In the genomic region with DNA sequence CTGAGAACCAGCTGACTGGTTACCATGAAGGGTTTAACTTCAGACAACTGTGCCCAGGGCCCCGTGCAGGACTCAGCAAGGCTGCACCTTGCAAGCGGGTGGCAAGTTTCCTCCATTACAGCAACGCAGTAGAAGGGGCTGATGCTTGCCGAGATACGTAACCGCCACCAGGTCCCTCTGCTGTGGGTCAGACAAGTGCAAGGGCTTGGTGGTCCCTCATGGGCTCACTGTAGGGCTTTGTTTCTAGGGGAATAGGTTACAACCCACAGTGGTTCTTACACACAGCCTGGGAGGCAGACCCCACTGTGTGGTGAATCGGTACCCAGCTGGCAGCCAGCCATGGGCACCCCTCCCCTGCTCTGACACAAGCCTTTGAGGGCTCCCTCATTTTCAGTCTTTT, we compare ENCODE assay signal across 16 cellular contexts. TPM values are rescaled to one million over a fixed set of nuclear protein-coding genes. Genes with fewer than 3 reads are reported as not detected.
DNase-seq lines count a peak whose midpoint lies in the region; ATAC-seq and TF ChIP-seq lines count a peak whose summit lies in the region.
"Had no signal": no experiment of that assay in that cellular context is flagged by ENCODE, and none has a peak within 500 bp of the region (broad histone marks: within the 10 kb centered on the region; RNA-seq: fewer than 3 reads in every experiment).

No MANE protein-coding gene starts in this region.

- H3K14ac ChIP-seq in neuronal stem cell (ENCODE audit: low read length) = no peak overlapping the region

- H3K4me3 ChIP-seq in heart right ventricle (no peak overlapping the region), endodermal cell (ENCODE audit: low read length) (no peak overlapping the region), neuronal stem cell (ENCODE audit: low read length in 2 of 2) (no peak overlapping the region), upper lobe of right lung (no peak overlapping the region)
- H3K4me3 ChIP-seq in CD4-positive, alpha-beta memory T cell (ENCODE audit: low read length in 2 of 2) = no peak overlapping the region
- H3K4me3 ChIP-seq: A549, GM23338 had no signal

- intact Hi-C loops in cardiac septum (cut with DNase I) (no loop called here), heart right ventricle (cut with DNase I) (no loop called here), upper lobe of right lung (cut with DNase I) (no loop called here)
- intact Hi-C loops in CD4-positive, alpha-beta memory T cell (cut with micrococcal nuclease) = no loop called here

- H3K36me3 Mint-ChIP-seq in endodermal cell (ENCODE audit: low read depth) = peaks cover 2% of the 10 kb centered on the region
- H3K36me3 Mint-ChIP-seq in CD4-positive, alpha-beta memory T cell = no peaks in the 10 kb centered on the region
- H3K36me3 Mint-ChIP-seq: CD14-positive monocyte; CD8-positive, alpha-beta memory T cell had no signal

- no peaks in the 10 kb centered on the region for H3K79me1 ChIP-seq in neuronal stem cell (ENCODE audit: low read depth, low read length)

- POLR2A ChIA-PET in CD4-positive, alpha-beta memory T cell (lab: Charles Lee; ENCODE audit: partially characterized antibody) = no interaction called here

- CTCF ChIA-PET in CD4-positive, alpha-beta memory T cell (lab: Charles Lee; ENCODE audit: partially characterized antibody) = no interaction called here

- H3K36me3 ChIP-seq in heart right ventricle (peaks cover 0 to 21% (median 0%) of the 10 kb centered on the region in 9 donors), endodermal cell (ENCODE audit: control insufficient read depth, insufficient read depth, low read length) (no peaks in the 10 kb centered on the region), neuronal stem cell (replicated peaks in 1 of 2; ENCODE audit: control insufficient read depth in 2 of 2, insufficient read depth in 2 of 2, low read length in 2 of 2) (no peaks in the 10 kb centered on the region), upper lobe of right lung (no peaks in the 10 kb centered on the region)
- no peaks in the 10 kb centered on the region for H3K36me3 ChIP-seq in CD4-positive, alpha-beta memory T cell (ENCODE audit: insufficient read depth, low read length)

- no peaks in the 10 kb centered on the region for H3K9me3 ChIP-seq in heart right ventricle
- H3K9me3 ChIP-seq in endodermal cell (ENCODE audit: control insufficient read depth, low read length) = no peaks in the 10 kb centered on the region
- no peaks in the 10 kb centered on the region for H3K9me3 ChIP-seq in neuronal stem cell (replicated peaks in 1 of 2; ENCODE audit: control insufficient read depth in 2 of 2, insufficient read depth in 1 of 2, low read depth in 1 of 2, low read length in 2 of 2)
- no peaks in the 10 kb centered on the region for H3K9me3 ChIP-seq in upper lobe of right lung
- no peaks in the 10 kb centered on the region for H3K9me3 ChIP-seq in CD4-positive, alpha-beta memory T cell (ENCODE audit: control insufficient read depth in 1 of 2, low read length in 2 of 2)
- H3K9me3 ChIP-seq: A549, Caco-2 had no signal

- 92 to 94% methylated on average over 7 of the region's 7 CpGs for WGBS in heart right ventricle, 2 donors
- WGBS in endodermal cell (ENCODE audit: insufficient coverage in 1 of 2, insufficient read length in 1 of 2), 2 experiments = 91 to 100% methylated on average over 4 to 7 of the region's 7 CpGs
- no CpG with 5 or more reads among the region's 7 CpGs for WGBS in neuronal stem cell (ENCODE audit: extremely low coverage in 2 of 2, insufficient read length in 2 of 2, insufficient replicate concordance in 1 of 2), 2 donors

- H2BK12ac ChIP-seq in neuronal stem cell (ENCODE audit: low read length) = no peak overlapping the region

- no peaks in the 10 kb centered on the region for H3K4me1 Mint-ChIP-seq in endodermal cell
- H3K4me1 Mint-ChIP-seq in CD4-positive, alpha-beta memory T cell = no peaks in the 10 kb centered on the region
- H3K4me1 Mint-ChIP-seq: CD14-positive monocyte; CD8-positive, alpha-beta memory T cell; GM23338 had no signal

- peak overlapping the region; percentile 22 for H2AK5ac ChIP-seq in neuronal stem cell (ENCODE audit: low read depth, low read length)

- no peak overlapping the region for H2BK5ac ChIP-seq in neuronal stem cell (ENCODE audit: low read length)

- DNase-seq in cardiac septum (ENCODE audit: low spot score) (peak; percentile 35), heart right ventricle (no peak), endodermal cell (peak; percentile 26), neuronal stem cell (ENCODE audit: low spot score) (no peak), upper lobe of right lung (peak; percentile 46)
- no peak for DNase-seq in CD4-positive, alpha-beta memory T cell
- DNase-seq in stimulated activated CD4-positive, alpha-beta T cell treated with anti-CD3 and anti-CD28 coated beads, Interleukin-2, amount 100 ng/mL, for 24 hours = no peak
- DNase-seq: Caco-2; CD8-positive, alpha-beta memory T cell; DMS53; H7; IMR-90 had no signal

- no peak overlapping the region for H3K23ac ChIP-seq in neuronal stem cell (ENCODE audit: low read depth, low read length, poor library complexity)

- H3K27ac ChIP-seq in heart right ventricle (no peak overlapping the region), endodermal cell (ENCODE audit: low read depth, low read length) (no peak overlapping the region), neuronal stem cell (replicated peaks; ENCODE audit: low read length) (no peak overlapping the region), upper lobe of right lung (no peak overlapping the region)
- H3K27ac ChIP-seq in CD4-positive, alpha-beta memory T cell (ENCODE audit: low read depth, low read length) = no peak overlapping the region
- H3K27ac ChIP-seq: A549 had no signal

- no peaks in the 10 kb centered on the region for H3K27me3 Mint-ChIP-seq in endodermal cell (ENCODE audit: insufficient read depth)
- H3K27me3 Mint-ChIP-seq in CD4-positive, alpha-beta memory T cell = peaks cover 0 to 4% of the 10 kb centered on the region in 2 donors

- no peaks in the 10 kb centered on the region for H3K4me1 ChIP-seq in heart right ventricle
- no peaks in the 10 kb centered on the region for H3K4me1 ChIP-seq in endodermal cell (ENCODE audit: control insufficient read depth, insufficient read depth, low read length)
- peaks cover 4 to 7% of the 10 kb centered on the region in 2 donors for H3K4me1 ChIP-seq in neuronal stem cell (ENCODE audit: control insufficient read depth in 2 of 2, insufficient read depth in 1 of 2, low read depth in 1 of 2, low read length in 2 of 2)
- H3K4me1 ChIP-seq in upper lobe of right lung = no peaks in the 10 kb centered on the region
- no peaks in the 10 kb centered on the region for H3K4me1 ChIP-seq in CD4-positive, alpha-beta memory T cell (ENCODE audit: insufficient read depth, low read length)
- H3K4me1 ChIP-seq: A549, Caco-2 had no signal

- H3K9ac ChIP-seq in endodermal cell (ENCODE audit: extremely low read depth, low read length, poor library complexity, severe bottlenecking) = no peak overlapping the region
- no peak overlapping the region for H3K9ac ChIP-seq in neuronal stem cell (ENCODE audit: low read depth, low read length, poor library complexity)

- H4K91ac ChIP-seq in neuronal stem cell (ENCODE audit: low read depth, low read length, poor library complexity) = no peak overlapping the region

- no peak overlapping the region for H3K4me3 Mint-ChIP-seq in endodermal cell
- no peak overlapping the region for H3K4me3 Mint-ChIP-seq in CD4-positive, alpha-beta memory T cell
- H3K4me3 Mint-ChIP-seq: CD8-positive, alpha-beta memory T cell; GM23338 had no signal

- no peak overlapping the region for H3K27ac Mint-ChIP-seq in endodermal cell
- H3K27ac Mint-ChIP-seq in CD4-positive, alpha-beta memory T cell = no peak overlapping the region
- H3K27ac Mint-ChIP-seq: CD14-positive monocyte; CD8-positive, alpha-beta memory T cell; GM23338 had no signal

- H4K8ac ChIP-seq in neuronal stem cell (ENCODE audit: low read depth, low read length) = no peak overlapping the region

- H3K27me3 ChIP-seq in heart right ventricle = no peaks in the 10 kb centered on the region
- H3K27me3 ChIP-seq in endodermal cell (ENCODE audit: control insufficient read depth, insufficient read depth, low read length, poor library complexity, severe bottlenecking) = no peaks in the 10 kb centered on the region
- H3K27me3 ChIP-seq in neuronal stem cell (ENCODE audit: control insufficient read depth in 3 of 3, insufficient read depth in 3 of 3, low read depth in 1 of 3, low read length in 3 of 3) = no peaks in the 10 kb centered on the region
- no peaks in the 10 kb centered on the region for H3K27me3 ChIP-seq in upper lobe of right lung
- no peaks in the 10 kb centered on the region for H3K27me3 ChIP-seq in CD4-positive, alpha-beta memory T cell (ENCODE audit: insufficient read depth, low read length)

- H2BK15ac ChIP-seq in neuronal stem cell (ENCODE audit: low read length) = no peak overlapping the region

- peak overlapping the region; percentile 73 for H3K18ac ChIP-seq in neuronal stem cell (ENCODE audit: low read length)

- H3K9me3 Mint-ChIP-seq in endodermal cell = no peaks in the 10 kb centered on the region
- H3K9me3 Mint-ChIP-seq in CD4-positive, alpha-beta memory T cell = no peaks in the 10 kb centered on the region
- H3K9me3 Mint-ChIP-seq: CD14-positive monocyte; CD8-positive, alpha-beta memory T cell; GM23338 had no signal

- H2AFZ ChIP-seq in neuronal stem cell (ENCODE audit: low read length) = no peak overlapping the region
- H2AFZ ChIP-seq: GM23338 had no signal

- no peak overlapping the region for H3K4ac ChIP-seq in neuronal stem cell (ENCODE audit: low read length)

- TF ChIP-seq CTCF in heart right ventricle (IDR thresholded peaks at IDR 0.05) = no peak
- TF ChIP-seq CTCF in endodermal cell (conservative IDR thresholded peaks at IDR 0.05) = no peak
- no peak for TF ChIP-seq CTCF in upper lobe of right lung (IDR thresholded peaks at IDR 0.05)

- ATAC-seq in heart right ventricle (no peak), upper lobe of right lung (no peak), HG03469 (IDR thresholded peaks at IDR 0.05; ENCODE audit: unreplicated experiment) (no peak)
- ATAC-seq: A549, GM23338 had no signal

- no peak overlapping the region for H2BK120ac ChIP-seq in neuronal stem cell (ENCODE audit: low read depth, low read length)

- H3K4me2 ChIP-seq in neuronal stem cell (ENCODE audit: insufficient read depth, low read length, poor library complexity, severe bottlenecking) = no peak overlapping the region
- H3K4me2 ChIP-seq: A549, GM23338 had no signal

RNA-seq across cellular contexts. Expression of a gene that starts 15.5 kb away (rescaled TPM):
- 26.0 TPM for total RNA-seq in cardiac septum
- 10 to 100 TPM; 23.8 to 36.3 (median 29.9) TPM for total RNA-seq in heart right ventricle
- 10 to 100 TPM; 25.0 to 51.4 TPM for polyA plus RNA-seq in heart right ventricle
- total RNA-seq in endodermal cell = 100 to 1,000 TPM; 111 to 140 TPM
- 123 TPM for polyA plus RNA-seq in endodermal cell (2013, experiment 1 of 2)
- 111 TPM for polyA plus RNA-seq in endodermal cell (2013, experiment 2 of 2)
- polyA plus RNA-seq in neuronal stem cell (2013, experiment 1 of 2) = 125 TPM
- polyA plus RNA-seq in neuronal stem cell (2013, experiment 2 of 2) = 129 TPM
- 40.7 TPM for total RNA-seq in upper lobe of right lung
- 100 to 1,000 TPM in 1 of 2 experiments, 10 to 100 TPM in 1; 90.5 to 100 TPM for total RNA-seq in CD4-positive, alpha-beta memory T cell
- 10 to 100 TPM; 76.6 to 82.0 TPM for polyA plus RNA-seq in CD4-positive, alpha-beta memory T cell

RNA-seq across cellular contexts. Expression of a gene that starts 33.2 kb away (rescaled TPM):
- total RNA-seq in cardiac septum = 51.6 TPM
- total RNA-seq in heart right ventricle = 10 to 100 TPM; 28.4 to 90.6 (median 42.7) TPM
- 100 to 1,000 TPM in 1 of 2 donors, 10 to 100 TPM in 1; 48.4 to 192 TPM for polyA plus RNA-seq in heart right ventricle
- total RNA-seq in endodermal cell = 10 to 100 TPM; 56.1 to 60.5 TPM
- polyA plus RNA-seq in endodermal cell (2013, experiment 1 of 2) = 63.3 TPM
- polyA plus RNA-seq in endodermal cell (2013, experiment 2 of 2) = 61.3 TPM
- 27.7 TPM for polyA plus RNA-seq in neuronal stem cell (2013, experiment 1 of 2)
- 28.7 TPM for polyA plus RNA-seq in neuronal stem cell (2013, experiment 2 of 2)
- total RNA-seq in upper lobe of right lung = 78.5 TPM
- total RNA-seq in CD4-positive, alpha-beta memory T cell = 10 to 100 TPM; 49.1 to 53.8 TPM
- polyA plus RNA-seq in CD4-positive, alpha-beta memory T cell = 100 to 1,000 TPM in 1 of 2 donors, 10 to 100 TPM in 1; 69.8 to 112 TPM

RNA-seq across cellular contexts. Expression of a gene that starts 58.7 kb away (rescaled TPM):
- total RNA-seq in cardiac septum (17.5 TPM), heart right ventricle (10 to 100 TPM in 8 of 10 donors, 1 to 10 TPM in 2; 9.7 to 35.1 (median 15.7) TPM), endodermal cell (10 to 100 TPM; 33.3 to 39.9 TPM), upper lobe of right lung (40.6 TPM)
- 10 to 100 TPM in 1 of 2 donors, 1 to 10 TPM in 1; 6.9 to 11.3 TPM for polyA plus RNA-seq in heart right ventricle
- polyA plus RNA-seq in endodermal cell (2013, experiment 1 of 2) = 29.5 TPM
- polyA plus RNA-seq in endodermal cell (2013, experiment 2 of 2) = 29.7 TPM
- 21.2 TPM for polyA plus RNA-seq in neuronal stem cell (2013, experiment 1 of 2)
- polyA plus RNA-seq in neuronal stem cell (2013, experiment 2 of 2) = 19.4 TPM
- 10 to 100 TPM; 11.1 to 11.9 TPM for total RNA-seq in CD4-positive, alpha-beta memory T cell
- polyA plus RNA-seq in CD4-positive, alpha-beta memory T cell = 1 to 10 TPM in 1 of 2 donors, under 1 TPM in 1; 0.64 to 2.7 TPM

Comparison
In these comparisons a context has a peak if more than half of its experiments do, and no peak if none do; other contexts are left out.
1. DNase-seq: peak in cardiac septum (single experiment), endodermal cell (single experiment) and upper lobe of right lung (single experiment); none in heart right ventricle (0 of 2), neuronal stem cell (single experiment), CD4-positive, alpha-beta memory T cell (0 of 5) and stimulated activated CD4-positive, alpha-beta T cell treated with anti-CD3 and anti-CD28 coated beads, Interleukin-2, amount 100 ng/mL, for 24 hours (0 of 2).